ENCODE assay signal across 20 cellular contexts in genomic region chr12:93683410-93683809, GRCh38. TPM values are rescaled to one million over a fixed set of nuclear protein-coding genes. Genes with fewer than 3 reads are reported as not detected.
DNase-seq lines count a peak whose midpoint lies in the region; ATAC-seq and TF ChIP-seq lines count a peak whose summit lies in the region.
"Had no signal": no experiment of that assay in that cellular context is flagged by ENCODE, and none has a peak within 500 bp of the region (broad histone marks: within the 10 kb centered on the region; RNA-seq: fewer than 3 reads in every experiment).

No MANE protein-coding gene starts in this region.

- H3K9me3 ChIP-seq in H9 (ENCODE audit: control insufficient read depth, low read depth, low read length) (no peaks in the 10 kb centered on the region), heart right ventricle (no peaks in the 10 kb centered on the region), sigmoid colon (no peaks in the 10 kb centered on the region)

- POLR2A ChIA-PET in activated CD4-positive, alpha-beta T cell treated with anti-CD3 and anti-CD28 coated beads for 36 hours (lab: Charles Lee), result no interaction called here

- H3K9ac ChIP-seq in H9 (ENCODE audit: extremely low read depth, insufficient read length, low read length), result no peak overlapping the region

- no CpG with 5 or more reads among the region's 5 CpGs for WGBS in H9 (ENCODE audit: extremely low coverage, insufficient read length, low lambda C conversion rate)
- WGBS in heart right ventricle, 2 donors, result 90 to 92% methylated on average over 5 of the region's 5 CpGs
- 97 to 99% methylated on average over 5 of the region's 5 CpGs for WGBS in sigmoid colon, 2 donors

- no peak overlapping the region for H3K18ac ChIP-seq in H9 (ENCODE audit: insufficient read length, low read depth, low read length)

- CTCF ChIA-PET in activated CD4-positive, alpha-beta T cell treated with anti-CD3 and anti-CD28 coated beads for 36 hours (lab: Charles Lee), result interaction anchor here (0.6 to 1.2 kb wide), 3 partner anchors 10 to 416 kb away, joined by 3 read pairs; no protein-coding TSS in a partner anchor

- TF ChIP-seq CTCF in H9 (conservative IDR thresholded peaks at IDR 0.05) (peak; percentile 40), heart right ventricle (IDR thresholded peaks at IDR 0.05) (no peak), sigmoid colon (IDR thresholded peaks at IDR 0.05) (no peak)

- no peak overlapping the region for H3K14ac ChIP-seq in H9 (ENCODE audit: insufficient read depth, low read length)

- H3K79me2 ChIP-seq in H9 (ENCODE audit: insufficient read depth, low read length), result no peaks in the 10 kb centered on the region

- no peak for TF ChIP-seq POLR2A in sigmoid colon (IDR thresholded peaks at IDR 0.05)

- peak; percentile 62 for DNase-seq in H9
- peak; percentile 16 for DNase-seq in NCI-H69 (lab: John Stamatoyannopoulos, UW)
- DNase-seq in heart right ventricle, result no peak
- no peak for DNase-seq in sigmoid colon
- no peak for DNase-seq in activated CD4-positive, alpha-beta T cell treated with anti-CD3 and anti-CD28 coated beads for 36 hours
- no peak for DNase-seq in HPDE6-E6E7 (ENCODE audit: extremely low spot score)
- DNase-seq in AG08396 (ENCODE audit: low spot score), result no peak
- DNase-seq: activated B cell treated with CpG ODN at 0.5 μM for 24 hours; activated CD4-positive, alpha-beta memory T cell treated with anti-CD3 and anti-CD28 coated beads, Interleukin-2, amount 10 ng/mL, durations not matched to agents 7 days and 5 days; activated naive CD4-positive, alpha-beta T cell treated with anti-CD3 and anti-CD28 coated beads, Interleukin-2, amount 10 ng/mL, durations not matched to agents 7 days and 5 days; activated T-cell treated with anti-CD3 and anti-CD28 coated beads, Interleukin-2, amount 50 U/mL, for 24 hours; CD8-positive, alpha-beta T cell; MM.1S; NCI-H2029; NCI-H524 treated with DMSO at 0.1 percent for 48 hours had no signal

- H3K36me3 Mint-ChIP-seq in H9 (ENCODE audit: insufficient read depth in 1 of 3, low read depth in 3 of 3), result peaks cover 0 to 5% (median 5%) of the 10 kb centered on the region in 3 experiments; a peak in 1 of 7 replicates
- peaks cover 19% of the 10 kb centered on the region for H3K36me3 Mint-ChIP-seq in activated CD4-positive, alpha-beta T cell treated with anti-CD3 and anti-CD28 coated beads for 36 hours (ENCODE audit: low read depth)

- H3K23ac ChIP-seq in H9 (ENCODE audit: insufficient read length, low read depth, low read length), result no peak overlapping the region

- H3K4me1 ChIP-seq in H9 (ENCODE audit: insufficient read depth, low read length) (peaks cover 2% of the 10 kb centered on the region; the same call in 1 of the 2 replicates), heart right ventricle (peaks cover under 1 to 80% (median 45%) of the 10 kb centered on the region in 9 donors), sigmoid colon (peaks cover 0 to 59% (median 45%) of the 10 kb centered on the region in 4 donors)

- H3K27me3 Mint-ChIP-seq in H9 (ENCODE audit: low read depth), result no peaks in the 10 kb centered on the region; the same call in 1 of the 2 replicates
- no peaks in the 10 kb centered on the region for H3K27me3 Mint-ChIP-seq in activated CD4-positive, alpha-beta T cell treated with anti-CD3 and anti-CD28 coated beads for 36 hours
- H3K27me3 Mint-ChIP-seq: activated B cell treated with CpG ODN at 0.5 μM for 24 hours; activated CD4-positive, alpha-beta memory T cell treated with anti-CD3 and anti-CD28 coated beads, Interleukin-2, amount 10 ng/mL, durations not matched to agents 7 days and 5 days; activated naive CD4-positive, alpha-beta T cell treated with anti-CD3 and anti-CD28 coated beads, Interleukin-2, amount 10 ng/mL, durations not matched to agents 7 days and 5 days; activated T-cell treated with anti-CD3 and anti-CD28 coated beads, Interleukin-2, amount 50 U/mL, for 24 hours; memory B cell; progenitor cell of endocrine pancreas had no signal

- H3K4me3 ChIP-seq in heart right ventricle (peak overlapping the region in 1 of 10 donors; percentile 15), sigmoid colon (no peak overlapping the region)
- H3K4me3 ChIP-seq: PC-9 had no signal

- H2BK120ac ChIP-seq in H9 (ENCODE audit: low read depth, low read length, poor library complexity, severe bottlenecking), result no peak overlapping the region

- H3K27me3 ChIP-seq in H9 (ENCODE audit: insufficient read depth, low read length), result no peaks in the 10 kb centered on the region
- H3K27me3 ChIP-seq in heart right ventricle, result no peaks in the 10 kb centered on the region
- no peaks in the 10 kb centered on the region for H3K27me3 ChIP-seq in sigmoid colon

- H2AK5ac ChIP-seq in H9 (ENCODE audit: insufficient read length, low read length), result no peak overlapping the region

- H2BK20ac ChIP-seq in H9 (ENCODE audit: low read depth, low read length, poor library complexity, severe bottlenecking), result no peak overlapping the region

- H3K4me1 Mint-ChIP-seq in H9, result peaks cover 34 to 42% of the 10 kb centered on the region in 2 experiments
- H3K4me1 Mint-ChIP-seq in activated CD4-positive, alpha-beta T cell treated with anti-CD3 and anti-CD28 coated beads for 36 hours, result peaks cover 29% of the 10 kb centered on the region

- no peak overlapping the region for H2BK5ac ChIP-seq in H9 (ENCODE audit: insufficient read length, low read length)

- H3K4me3 Mint-ChIP-seq in H9, result no peak overlapping the region
- no peak overlapping the region for H3K4me3 Mint-ChIP-seq in activated CD4-positive, alpha-beta T cell treated with anti-CD3 and anti-CD28 coated beads for 36 hours
- H3K4me3 Mint-ChIP-seq: activated B cell treated with CpG ODN at 0.5 μM for 24 hours; activated CD4-positive, alpha-beta memory T cell treated with anti-CD3 and anti-CD28 coated beads, Interleukin-2, amount 10 ng/mL, durations not matched to agents 7 days and 5 days; activated naive CD4-positive, alpha-beta T cell treated with anti-CD3 and anti-CD28 coated beads, Interleukin-2, amount 10 ng/mL, durations not matched to agents 7 days and 5 days; activated T-cell treated with anti-CD3 and anti-CD28 coated beads, Interleukin-2, amount 50 U/mL, for 24 hours; CD8-positive, alpha-beta T cell; memory B cell had no signal

- H3K27ac ChIP-seq in H9 (ENCODE audit: insufficient read length, low read depth, low read length) (no peak overlapping the region), heart right ventricle (peak overlapping the region; percentile 56 to 99 (median 88)), sigmoid colon (peak overlapping the region in 3 of 4 donors; percentile 41 to 66 (median 57))
- H3K27ac ChIP-seq: PC-9 had no signal

- no peak overlapping the region for H4K8ac ChIP-seq in H9 (replicated peaks; ENCODE audit: insufficient read length, low read depth, low read length)

- H4K5ac ChIP-seq in H9 (ENCODE audit: insufficient read length, low read depth, low read length), result no peak overlapping the region

- H3T11ph ChIP-seq in H9 (ENCODE audit: low read length), result no peak overlapping the region

- no peak for TF ChIP-seq EP300 in sigmoid colon (IDR thresholded peaks at IDR 0.05)

- no peaks in the 10 kb centered on the region for H3K23me2 ChIP-seq in H9 (ENCODE audit: insufficient read length, low read depth, low read length, poor library complexity, severe bottlenecking)

- H2BK12ac ChIP-seq in H9 (ENCODE audit: insufficient read length, low read depth, low read length), result no peak overlapping the region

- no peak overlapping the region for H4K91ac ChIP-seq in H9 (ENCODE audit: insufficient read length, low read depth, low read length)

- peak overlapping the region in 1 of 3 experiments; percentile 56; a peak in 1 of 7 replicates for H3K27ac Mint-ChIP-seq in H9
- no peak overlapping the region for H3K27ac Mint-ChIP-seq in activated CD4-positive, alpha-beta T cell treated with anti-CD3 and anti-CD28 coated beads for 36 hours
- H3K27ac Mint-ChIP-seq: activated B cell treated with CpG ODN at 0.5 μM for 24 hours; activated CD4-positive, alpha-beta memory T cell treated with anti-CD3 and anti-CD28 coated beads, Interleukin-2, amount 10 ng/mL, durations not matched to agents 7 days and 5 days; activated naive CD4-positive, alpha-beta T cell treated with anti-CD3 and anti-CD28 coated beads, Interleukin-2, amount 10 ng/mL, durations not matched to agents 7 days and 5 days; activated T-cell treated with anti-CD3 and anti-CD28 coated beads, Interleukin-2, amount 50 U/mL, for 24 hours; CD8-positive, alpha-beta T cell; memory B cell; progenitor cell of endocrine pancreas had no signal

- ATAC-seq in heart right ventricle, result peak in 6 of 8 donors; percentile 16 to 43 (median 21)
- ATAC-seq in activated CD4-positive, alpha-beta T cell treated with anti-CD3 and anti-CD28 coated beads for 36 hours, result no peak
- no peak for ATAC-seq in HG02642 (IDR thresholded peaks at IDR 0.05; ENCODE audit: poor library complexity, unreplicated experiment)
- ATAC-seq: CD8-positive, alpha-beta T cell had no signal

- intact Hi-C loops in heart right ventricle (cut with DNase I) (loop anchor here in 2 of 10 donors (10.0 kb wide), 2 partner anchors 211 to 391 kb away; no protein-coding TSS in a partner anchor), sigmoid colon (cut with DNase I) (no loop called here)
- intact Hi-C loops in activated CD4-positive, alpha-beta T cell treated with anti-CD3 and anti-CD28 coated beads for 36 hours (cut with DNase I, micrococcal nuclease), result no loop called here

- no peak overlapping the region for H3K56ac ChIP-seq in H9 (ENCODE audit: insufficient read length, low read depth, low read length)

- H2AFZ ChIP-seq in H9 (ENCODE audit: low read length), result no peak overlapping the region
- H2AFZ ChIP-seq: PC-9 had no signal

- no peaks in the 10 kb centered on the region for H3K79me1 ChIP-seq in H9 (ENCODE audit: insufficient read depth, low read depth, low read length, poor library complexity, severe bottlenecking)

- no peaks in the 10 kb centered on the region for H4K20me1 ChIP-seq in H9 (ENCODE audit: control insufficient read depth, insufficient read depth, insufficient read length)

- no peak overlapping the region for H2BK15ac ChIP-seq in H9 (ENCODE audit: low read depth, low read length)

- no peak overlapping the region for H3K4me2 ChIP-seq in H9 (ENCODE audit: insufficient read depth, insufficient read length, low read length)
- H3K4me2 ChIP-seq: PC-9 had no signal

- no peaks in the 10 kb centered on the region for H3K9me3 Mint-ChIP-seq in H9
- no peaks in the 10 kb centered on the region for H3K9me3 Mint-ChIP-seq in activated CD4-positive, alpha-beta T cell treated with anti-CD3 and anti-CD28 coated beads for 36 hours (ENCODE audit: low read depth)
- H3K9me3 Mint-ChIP-seq: activated B cell treated with CpG ODN at 0.5 μM for 24 hours; activated CD4-positive, alpha-beta memory T cell treated with anti-CD3 and anti-CD28 coated beads, Interleukin-2, amount 10 ng/mL, durations not matched to agents 7 days and 5 days; activated naive CD4-positive, alpha-beta T cell treated with anti-CD3 and anti-CD28 coated beads, Interleukin-2, amount 10 ng/mL, durations not matched to agents 7 days and 5 days; activated T-cell treated with anti-CD3 and anti-CD28 coated beads, Interleukin-2, amount 50 U/mL, for 24 hours; CD8-positive, alpha-beta T cell; IgD-negative memory B cell; memory B cell had no signal

- no peak overlapping the region for H3K4ac ChIP-seq in H9 (ENCODE audit: low read depth, low read length)

- peaks cover 0 to 9% (median 0%) of the 10 kb centered on the region in 9 donors for H3K36me3 ChIP-seq in heart right ventricle
- H3K36me3 ChIP-seq in sigmoid colon, result no peaks in the 10 kb centered on the region

RNA-seq across cellular contexts. Expression of gene CRADD, which starts 6.2 kb away (rescaled TPM):
- 7.6 and 8.1 TPM in 2 replicates for total RNA-seq in H9 (2021)
- 10 to 100 TPM; 36.3 to 80.1 (median 60.2) TPM for total RNA-seq in heart right ventricle
- polyA plus RNA-seq in heart right ventricle, result 10 to 100 TPM in 1 of 2 donors, 1 to 10 TPM in 1; 5.0 to 32.8 TPM
- total RNA-seq in sigmoid colon, result 10 to 100 TPM; 43.7 to 98.9 (median 61.0) TPM
- 10 to 100 TPM; 14.1 to 39.1 (median 27.0) TPM for polyA plus RNA-seq in sigmoid colon
- total RNA-seq in activated CD4-positive, alpha-beta T cell treated with anti-CD3 and anti-CD28 coated beads for 36 hours, result 1 to 10 TPM; 5.7 to 7.8 TPM

Comparison
In these comparisons a context has a peak if more than half of its experiments do, and no peak if none do; other contexts are left out.
1. DNase-seq: peak in H9 (single experiment) and NCI-H69 (single experiment); none in heart right ventricle (0 of 2), sigmoid colon (single experiment), activated CD4-positive, alpha-beta T cell treated with anti-CD3 and anti-CD28 coated beads for 36 hours (single experiment), HPDE6-E6E7 (single experiment) and AG08396 (single experiment).
2. ATAC-seq: peak in heart right ventricle (6 of 8); none in activated CD4-positive, alpha-beta T cell treated with anti-CD3 and anti-CD28 coated beads for 36 hours (single experiment) and HG02642 (single experiment).